Comparison of ENCODE assay signal across 1 cellular context in the genomic region with DNA sequence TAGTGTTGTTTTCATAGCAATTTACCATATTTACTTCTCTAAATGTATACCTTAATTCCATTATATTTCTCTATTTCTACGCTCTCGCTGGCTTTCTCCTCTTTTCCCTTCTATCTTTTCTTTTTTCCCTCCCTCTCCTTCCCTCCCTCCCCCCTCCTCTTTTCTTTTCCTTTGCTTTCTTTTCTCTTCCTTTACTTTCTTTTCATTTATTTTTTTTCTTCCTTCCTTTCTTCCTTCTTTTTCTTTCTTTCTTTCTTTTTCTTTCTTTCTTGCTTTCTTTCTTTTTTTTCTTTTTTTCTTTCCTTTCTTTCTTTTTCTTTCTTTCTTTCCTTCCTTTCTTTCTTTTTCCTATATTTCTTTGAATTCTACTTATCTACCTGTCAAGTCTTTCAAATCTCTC.
TF ChIP-seq lines count a peak whose summit lies in the region.

No MANE protein-coding gene starts in this region.

TF ChIP-seq in GM23338, 12 proteins besides CTCF, POLR2A, EP300 and RAD21 (continued from another document):
- TF ChIP-seq, protein P1, sequence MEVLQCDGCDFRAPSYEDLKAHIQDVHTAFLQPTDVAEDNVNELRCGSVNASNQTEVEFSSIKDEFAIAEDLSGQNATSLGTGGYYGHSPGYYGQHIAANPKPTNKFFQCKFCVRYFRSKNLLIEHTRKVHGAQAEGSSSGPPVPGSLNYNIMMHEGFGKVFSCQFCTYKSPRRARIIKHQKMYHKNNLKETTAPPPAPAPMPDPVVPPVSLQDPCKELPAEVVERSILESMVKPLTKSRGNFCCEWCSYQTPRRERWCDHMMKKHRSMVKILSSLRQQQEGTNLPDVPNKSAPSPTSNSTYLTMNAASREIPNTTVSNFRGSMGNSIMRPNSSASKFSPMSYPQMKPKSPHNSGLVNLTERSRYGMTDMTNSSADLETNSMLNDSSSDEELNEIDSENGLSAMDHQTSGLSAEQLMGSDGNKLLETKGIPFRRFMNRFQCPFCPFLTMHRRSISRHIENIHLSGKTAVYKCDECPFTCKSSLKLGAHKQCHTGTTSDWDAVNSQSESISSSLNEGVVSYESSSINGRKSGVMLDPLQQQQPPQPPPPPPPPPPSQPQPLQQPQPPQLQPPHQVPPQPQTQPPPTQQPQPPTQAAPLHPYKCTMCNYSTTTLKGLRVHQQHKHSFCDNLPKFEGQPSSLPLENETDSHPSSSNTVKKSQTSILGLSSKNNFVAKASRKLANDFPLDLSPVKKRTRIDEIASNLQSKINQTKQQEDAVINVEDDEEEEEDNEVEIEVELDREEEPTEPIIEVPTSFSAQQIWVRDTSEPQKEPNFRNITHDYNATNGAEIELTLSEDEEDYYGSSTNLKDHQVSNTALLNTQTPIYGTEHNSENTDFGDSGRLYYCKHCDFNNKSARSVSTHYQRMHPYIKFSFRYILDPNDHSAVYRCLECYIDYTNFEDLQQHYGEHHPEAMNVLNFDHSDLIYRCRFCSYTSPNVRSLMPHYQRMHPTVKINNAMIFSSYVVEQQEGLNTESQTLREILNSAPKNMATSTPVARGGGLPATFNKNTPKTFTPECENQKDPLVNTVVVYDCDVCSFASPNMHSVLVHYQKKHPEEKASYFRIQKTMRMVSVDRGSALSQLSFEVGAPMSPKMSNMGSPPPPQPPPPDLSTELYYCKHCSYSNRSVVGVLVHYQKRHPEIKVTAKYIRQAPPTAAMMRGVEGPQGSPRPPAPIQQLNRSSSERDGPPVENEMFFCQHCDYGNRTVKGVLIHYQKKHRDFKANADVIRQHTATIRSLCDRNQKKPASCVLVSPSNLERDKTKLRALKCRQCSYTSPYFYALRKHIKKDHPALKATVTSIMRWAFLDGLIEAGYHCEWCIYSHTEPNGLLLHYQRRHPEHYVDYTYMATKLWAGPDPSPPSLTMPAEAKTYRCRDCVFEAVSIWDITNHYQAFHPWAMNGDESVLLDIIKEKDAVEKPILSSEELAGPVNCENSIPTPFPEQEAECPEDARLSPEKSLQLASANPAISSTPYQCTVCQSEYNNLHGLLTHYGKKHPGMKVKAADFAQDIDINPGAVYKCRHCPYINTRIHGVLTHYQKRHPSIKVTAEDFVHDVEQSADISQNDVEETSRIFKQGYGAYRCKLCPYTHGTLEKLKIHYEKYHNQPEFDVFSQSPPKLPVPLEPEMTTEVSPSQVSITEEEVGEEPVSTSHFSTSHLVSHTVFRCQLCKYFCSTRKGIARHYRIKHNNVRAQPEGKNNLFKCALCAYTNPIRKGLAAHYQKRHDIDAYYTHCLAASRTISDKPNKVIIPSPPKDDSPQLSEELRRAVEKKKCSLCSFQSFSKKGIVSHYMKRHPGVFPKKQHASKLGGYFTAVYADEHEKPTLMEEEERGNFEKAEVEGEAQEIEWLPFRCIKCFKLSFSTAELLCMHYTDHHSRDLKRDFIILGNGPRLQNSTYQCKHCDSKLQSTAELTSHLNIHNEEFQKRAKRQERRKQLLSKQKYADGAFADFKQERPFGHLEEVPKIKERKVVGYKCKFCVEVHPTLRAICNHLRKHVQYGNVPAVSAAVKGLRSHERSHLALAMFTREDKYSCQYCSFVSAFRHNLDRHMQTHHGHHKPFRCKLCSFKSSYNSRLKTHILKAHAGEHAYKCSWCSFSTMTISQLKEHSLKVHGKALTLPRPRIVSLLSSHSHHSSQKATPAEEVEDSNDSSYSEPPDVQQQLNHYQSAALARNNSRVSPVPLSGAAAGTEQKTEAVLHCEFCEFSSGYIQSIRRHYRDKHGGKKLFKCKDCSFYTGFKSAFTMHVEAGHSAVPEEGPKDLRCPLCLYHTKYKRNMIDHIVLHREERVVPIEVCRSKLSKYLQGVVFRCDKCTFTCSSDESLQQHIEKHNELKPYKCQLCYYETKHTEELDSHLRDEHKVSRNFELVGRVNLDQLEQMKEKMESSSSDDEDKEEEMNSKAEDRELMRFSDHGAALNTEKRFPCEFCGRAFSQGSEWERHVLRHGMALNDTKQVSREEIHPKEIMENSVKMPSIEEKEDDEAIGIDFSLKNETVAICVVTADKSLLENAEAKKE (CRISPR knock-in tag; IDR thresholded peaks at IDR 0.05): no peak
- no peak for TF ChIP-seq EZH2phosphoT487 (IDR thresholded peaks at IDR 0.05; ENCODE audit: unreplicated experiment)
- TF ChIP-seq, protein P2, sequence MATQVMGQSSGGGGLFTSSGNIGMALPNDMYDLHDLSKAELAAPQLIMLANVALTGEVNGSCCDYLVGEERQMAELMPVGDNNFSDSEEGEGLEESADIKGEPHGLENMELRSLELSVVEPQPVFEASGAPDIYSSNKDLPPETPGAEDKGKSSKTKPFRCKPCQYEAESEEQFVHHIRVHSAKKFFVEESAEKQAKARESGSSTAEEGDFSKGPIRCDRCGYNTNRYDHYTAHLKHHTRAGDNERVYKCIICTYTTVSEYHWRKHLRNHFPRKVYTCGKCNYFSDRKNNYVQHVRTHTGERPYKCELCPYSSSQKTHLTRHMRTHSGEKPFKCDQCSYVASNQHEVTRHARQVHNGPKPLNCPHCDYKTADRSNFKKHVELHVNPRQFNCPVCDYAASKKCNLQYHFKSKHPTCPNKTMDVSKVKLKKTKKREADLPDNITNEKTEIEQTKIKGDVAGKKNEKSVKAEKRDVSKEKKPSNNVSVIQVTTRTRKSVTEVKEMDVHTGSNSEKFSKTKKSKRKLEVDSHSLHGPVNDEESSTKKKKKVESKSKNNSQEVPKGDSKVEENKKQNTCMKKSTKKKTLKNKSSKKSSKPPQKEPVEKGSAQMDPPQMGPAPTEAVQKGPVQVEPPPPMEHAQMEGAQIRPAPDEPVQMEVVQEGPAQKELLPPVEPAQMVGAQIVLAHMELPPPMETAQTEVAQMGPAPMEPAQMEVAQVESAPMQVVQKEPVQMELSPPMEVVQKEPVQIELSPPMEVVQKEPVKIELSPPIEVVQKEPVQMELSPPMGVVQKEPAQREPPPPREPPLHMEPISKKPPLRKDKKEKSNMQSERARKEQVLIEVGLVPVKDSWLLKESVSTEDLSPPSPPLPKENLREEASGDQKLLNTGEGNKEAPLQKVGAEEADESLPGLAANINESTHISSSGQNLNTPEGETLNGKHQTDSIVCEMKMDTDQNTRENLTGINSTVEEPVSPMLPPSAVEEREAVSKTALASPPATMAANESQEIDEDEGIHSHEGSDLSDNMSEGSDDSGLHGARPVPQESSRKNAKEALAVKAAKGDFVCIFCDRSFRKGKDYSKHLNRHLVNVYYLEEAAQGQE (IDR thresholded peaks at IDR 0.05; ENCODE audit: unreplicated experiment): no peak
- TF ChIP-seq EZH2 (IDR thresholded peaks at IDR 0.05; ENCODE audit: low read depth, unreplicated experiment): no peak
- TF ChIP-seq, protein P3, sequence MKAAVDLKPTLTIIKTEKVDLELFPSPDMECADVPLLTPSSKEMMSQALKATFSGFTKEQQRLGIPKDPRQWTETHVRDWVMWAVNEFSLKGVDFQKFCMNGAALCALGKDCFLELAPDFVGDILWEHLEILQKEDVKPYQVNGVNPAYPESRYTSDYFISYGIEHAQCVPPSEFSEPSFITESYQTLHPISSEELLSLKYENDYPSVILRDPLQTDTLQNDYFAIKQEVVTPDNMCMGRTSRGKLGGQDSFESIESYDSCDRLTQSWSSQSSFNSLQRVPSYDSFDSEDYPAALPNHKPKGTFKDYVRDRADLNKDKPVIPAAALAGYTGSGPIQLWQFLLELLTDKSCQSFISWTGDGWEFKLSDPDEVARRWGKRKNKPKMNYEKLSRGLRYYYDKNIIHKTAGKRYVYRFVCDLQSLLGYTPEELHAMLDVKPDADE (IDR thresholded peaks at IDR 0.05): no peak
- no peak for TF ChIP-seq CREB1 (CRISPR knock-in tag; IDR thresholded peaks at IDR 0.05; ENCODE audit: low read depth)
